ENCODE assay signal across 21 cellular contexts in the genomic region with DNA sequence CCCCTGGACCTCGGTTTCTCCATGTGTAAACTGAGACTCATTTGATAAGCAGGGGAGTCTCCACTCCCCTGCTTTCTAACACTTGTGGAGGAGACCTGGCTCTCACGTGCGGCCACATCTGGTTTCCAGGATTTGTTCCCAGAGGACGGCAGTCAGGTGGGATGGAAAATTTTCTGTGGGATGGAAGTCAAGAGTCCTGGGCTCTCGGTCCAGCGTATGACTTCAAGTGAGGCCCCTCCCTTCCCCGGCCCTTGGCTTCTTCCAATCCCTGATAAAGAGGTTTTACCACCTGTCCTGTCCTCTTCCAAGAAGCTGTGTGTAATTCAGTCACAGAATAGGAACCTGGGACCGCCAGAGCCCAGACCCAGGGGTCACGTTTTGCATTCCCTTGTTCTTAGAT.
"Had no signal": no experiment of that assay in that cellular context is flagged by ENCODE, and none has a peak within 500 bp of the region (broad histone marks: within the 10 kb centered on the region; RNA-seq: fewer than 3 reads in every experiment).

No MANE protein-coding gene starts in this region.

- H3K36me3 Mint-ChIP-seq: activated naive CD8-positive, alpha-beta T cell; brain; memory B cell; naive thymus-derived CD4-positive, alpha-beta T cell had no signal

- H3K27me3 ChIP-seq: right lobe of liver, tibial nerve had no signal

- H3K27ac ChIP-seq: right lobe of liver, VCaP had no signal

- H3K4me1 ChIP-seq: right lobe of liver had no signal

- H3K9me3 Mint-ChIP-seq: activated T-cell treated with anti-CD3 and anti-CD28 coated beads, Interleukin-2, amount 50 U/mL, for 72 hours; brain; effector memory CD8-positive, alpha-beta T cell; memory B cell had no signal

- H3K27ac Mint-ChIP-seq: activated naive CD8-positive, alpha-beta T cell; activated T-cell treated with anti-CD3 and anti-CD28 coated beads, Interleukin-2, amount 50 U/mL, for 72 hours; effector memory CD8-positive, alpha-beta T cell; memory B cell; naive thymus-derived CD4-positive, alpha-beta T cell; progenitor cell of endocrine pancreas had no signal

- ATAC-seq: activated T-cell treated with anti-CD3 and anti-CD28 coated beads, Interleukin-2, amount 50 U/mL, for 72 hours; effector memory CD8-positive, alpha-beta T cell; left lobe of liver; mucosa of descending colon; naive thymus-derived CD4-positive, alpha-beta T cell; right lobe of liver had no signal

- H3K4me3 ChIP-seq: mucosa of descending colon, right lobe of liver, tibial nerve had no signal

- H3K4me3 Mint-ChIP-seq: activated naive CD8-positive, alpha-beta T cell; activated T-cell treated with anti-CD3 and anti-CD28 coated beads, Interleukin-2, amount 50 U/mL, for 72 hours; brain; effector memory CD8-positive, alpha-beta T cell; memory B cell; naive thymus-derived CD4-positive, alpha-beta T cell had no signal

- H3K27me3 Mint-ChIP-seq: progenitor cell of endocrine pancreas had no signal

- H3K4me1 Mint-ChIP-seq: brain; memory B cell; naive thymus-derived CD4-positive, alpha-beta T cell had no signal

- H3K36me3 ChIP-seq: right lobe of liver had no signal

- H3K9me3 ChIP-seq: mucosa of descending colon, right lobe of liver had no signal

- DNase-seq: activated CD4-positive, alpha-beta T cell treated with anti-CD3 and anti-CD28 coated beads for 1 hour; activated CD4-positive, alpha-beta T cell treated with anti-CD3 and anti-CD28 coated beads, Interleukin-2, amount 50 U/mL, for 4 hours; activated gamma-delta T cell treated with Interleukin-2 at 50 U/mL for 16 hours; activated T-cell treated with anti-CD3 and anti-CD28 coated beads, Interleukin-2, amount 50 U/mL, for 72 hours; amniotic stem cell; cerebellar nuclear complex; dermis blood vessel endothelial cell; effector memory CD8-positive, alpha-beta T cell; foreskin melanocyte; mucosa of descending colon; naive thymus-derived CD4-positive, alpha-beta T cell; right lobe of liver; SIG-M5; stimulated activated CD4-positive, alpha-beta T cell treated with anti-CD3 and anti-CD28 coated beads, Interleukin-1b, Interleukin-23, amount 100 ng/mL, for 48 hours had no signal
